8 cellular contexts compared by ENCODE assay signal in genomic region chr2:214277880-214278279, GRCh38.
"Had no signal": no experiment of that assay in that cellular context is flagged by ENCODE, and none has a peak within 500 bp of the region (broad histone marks: within the 10 kb centered on the region; RNA-seq: fewer than 3 reads in every experiment).

No MANE protein-coding gene starts in this region.

- H3K9ac ChIP-seq: GM23248 had no signal

- H3K4me3 ChIP-seq: GM23248, HAP-1 had no signal

- H3K27me3 Mint-ChIP-seq: IgD-negative memory B cell had no signal

- H3K36me3 ChIP-seq: HAP-1 had no signal

- H3K9me3 Mint-ChIP-seq: HFFc6 had no signal

- H3K27ac ChIP-seq: GM23248 had no signal

- FAIRE-seq: HTR-8/SVneo had no signal

- ATAC-seq: HCT116 had no signal

- H2AFZ ChIP-seq: GM23248 had no signal

- H3K4me1 Mint-ChIP-seq: IgD-negative memory B cell had no signal

- DNase-seq: GM23248, GOT3, H7, HFFc6 had no signal

- H3K4me3 Mint-ChIP-seq: HFFc6, IgD-negative memory B cell had no signal

- H3K36me3 Mint-ChIP-seq: IgD-negative memory B cell had no signal

- H3K4me1 ChIP-seq: HAP-1 had no signal

- H3K27ac Mint-ChIP-seq: HFFc6, IgD-negative memory B cell had no signal

- H3K9me3 ChIP-seq: HAP-1 had no signal
